In genomic region chr1:212482352-212483153, GRCh38 we compare ENCODE assay signal across 2 cellular contexts.
TF ChIP-seq lines count a peak whose summit lies in the region.

No MANE protein-coding gene starts in this region.

TF ChIP-seq in Ishikawa, 13 proteins besides CTCF, POLR2A, EP300 and RAD21 (continued from another document):
- TF ChIP-seq, protein P1, sequence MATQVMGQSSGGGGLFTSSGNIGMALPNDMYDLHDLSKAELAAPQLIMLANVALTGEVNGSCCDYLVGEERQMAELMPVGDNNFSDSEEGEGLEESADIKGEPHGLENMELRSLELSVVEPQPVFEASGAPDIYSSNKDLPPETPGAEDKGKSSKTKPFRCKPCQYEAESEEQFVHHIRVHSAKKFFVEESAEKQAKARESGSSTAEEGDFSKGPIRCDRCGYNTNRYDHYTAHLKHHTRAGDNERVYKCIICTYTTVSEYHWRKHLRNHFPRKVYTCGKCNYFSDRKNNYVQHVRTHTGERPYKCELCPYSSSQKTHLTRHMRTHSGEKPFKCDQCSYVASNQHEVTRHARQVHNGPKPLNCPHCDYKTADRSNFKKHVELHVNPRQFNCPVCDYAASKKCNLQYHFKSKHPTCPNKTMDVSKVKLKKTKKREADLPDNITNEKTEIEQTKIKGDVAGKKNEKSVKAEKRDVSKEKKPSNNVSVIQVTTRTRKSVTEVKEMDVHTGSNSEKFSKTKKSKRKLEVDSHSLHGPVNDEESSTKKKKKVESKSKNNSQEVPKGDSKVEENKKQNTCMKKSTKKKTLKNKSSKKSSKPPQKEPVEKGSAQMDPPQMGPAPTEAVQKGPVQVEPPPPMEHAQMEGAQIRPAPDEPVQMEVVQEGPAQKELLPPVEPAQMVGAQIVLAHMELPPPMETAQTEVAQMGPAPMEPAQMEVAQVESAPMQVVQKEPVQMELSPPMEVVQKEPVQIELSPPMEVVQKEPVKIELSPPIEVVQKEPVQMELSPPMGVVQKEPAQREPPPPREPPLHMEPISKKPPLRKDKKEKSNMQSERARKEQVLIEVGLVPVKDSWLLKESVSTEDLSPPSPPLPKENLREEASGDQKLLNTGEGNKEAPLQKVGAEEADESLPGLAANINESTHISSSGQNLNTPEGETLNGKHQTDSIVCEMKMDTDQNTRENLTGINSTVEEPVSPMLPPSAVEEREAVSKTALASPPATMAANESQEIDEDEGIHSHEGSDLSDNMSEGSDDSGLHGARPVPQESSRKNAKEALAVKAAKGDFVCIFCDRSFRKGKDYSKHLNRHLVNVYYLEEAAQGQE (IDR thresholded peaks at IDR 0.05; ENCODE audit: low read depth), result no peak

TF ChIP-seq in K562, 482 proteins besides CTCF, POLR2A, EP300 and RAD21 (continued from another document):
- TF ChIP-seq ATF3 (IDR thresholded peaks at IDR 0.05), result peak; percentile 59
- TF ChIP-seq ATF3 (CRISPR knock-in tag; conservative IDR thresholded peaks at IDR 0.05), result no peak
- 0 out of 2 replicates have a peak, but pooled peaks have one; percentile 52 for TF ChIP-seq JUN (IDR thresholded peaks at IDR 0.05; ENCODE audit: borderline replicate concordance, low read depth, low read length)
- no peak for TF ChIP-seq JUN (CRISPR knock-in tag; IDR thresholded peaks at IDR 0.05; ENCODE audit: borderline replicate concordance)
- TF ChIP-seq BHLHE40 (IDR thresholded peaks at IDR 0.05; ENCODE audit: low read length), result peak; percentile 57; the same call in 1 of the 2 replicates
- no peak for TF ChIP-seq STAG1 (CRISPR knock-in tag; IDR thresholded peaks at IDR 0.05; ENCODE audit: borderline replicate concordance)
- TF ChIP-seq MGA (IDR thresholded peaks at IDR 0.05), result peak; percentile 66
